1 cellular context compared by ENCODE assay signal in the genomic region with DNA sequence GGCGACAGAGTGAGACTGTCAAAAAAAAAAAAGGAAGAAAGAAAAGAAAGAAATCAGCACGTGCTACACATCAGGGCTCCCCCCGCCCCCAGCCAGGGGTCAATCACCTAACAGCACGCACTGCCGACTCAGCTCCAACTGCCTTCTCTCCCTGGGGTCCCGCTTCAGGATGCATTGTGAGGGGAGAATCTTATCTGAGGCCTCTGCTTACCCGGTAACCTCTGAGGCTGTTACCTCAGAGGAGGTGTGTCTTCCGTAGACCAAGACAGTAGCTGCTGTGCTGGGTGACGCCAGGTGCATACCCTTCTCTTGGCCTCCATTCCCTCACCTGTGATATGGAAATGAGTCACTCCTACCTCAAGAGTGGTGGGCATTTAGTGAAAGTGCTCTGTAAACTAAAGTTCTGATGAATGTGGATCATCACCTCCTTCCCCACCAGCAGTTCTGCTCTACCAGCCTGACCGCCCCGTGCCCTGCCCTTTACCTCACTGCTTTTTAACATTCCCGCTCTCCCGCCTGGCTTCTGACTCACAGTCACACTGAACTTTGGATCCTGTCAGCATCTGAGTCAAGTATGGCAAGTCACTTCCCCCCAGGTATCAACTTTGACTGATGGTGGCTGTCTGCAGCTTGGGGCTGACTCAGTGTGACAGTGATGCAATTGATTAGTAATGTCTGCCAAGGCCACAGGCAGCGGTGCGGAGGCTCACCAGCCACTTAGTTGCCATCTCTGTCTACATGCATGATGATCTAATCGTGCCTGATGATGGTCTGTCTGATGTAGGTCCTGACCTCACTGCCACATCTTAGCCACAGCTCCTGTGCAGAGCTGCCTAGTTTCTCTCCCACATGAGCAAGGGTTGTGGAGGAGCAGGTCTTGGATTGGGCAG.
A peak's percentile ranks its signal among the peaks of the same experiment; 100 is the strongest.
TF ChIP-seq lines count a peak whose summit lies in the region.

No MANE protein-coding gene starts in this region.

TF ChIP-seq in HepG2, 621 proteins besides CTCF, POLR2A, EP300 and RAD21 (continued from another document):
- TF ChIP-seq, protein P1, sequence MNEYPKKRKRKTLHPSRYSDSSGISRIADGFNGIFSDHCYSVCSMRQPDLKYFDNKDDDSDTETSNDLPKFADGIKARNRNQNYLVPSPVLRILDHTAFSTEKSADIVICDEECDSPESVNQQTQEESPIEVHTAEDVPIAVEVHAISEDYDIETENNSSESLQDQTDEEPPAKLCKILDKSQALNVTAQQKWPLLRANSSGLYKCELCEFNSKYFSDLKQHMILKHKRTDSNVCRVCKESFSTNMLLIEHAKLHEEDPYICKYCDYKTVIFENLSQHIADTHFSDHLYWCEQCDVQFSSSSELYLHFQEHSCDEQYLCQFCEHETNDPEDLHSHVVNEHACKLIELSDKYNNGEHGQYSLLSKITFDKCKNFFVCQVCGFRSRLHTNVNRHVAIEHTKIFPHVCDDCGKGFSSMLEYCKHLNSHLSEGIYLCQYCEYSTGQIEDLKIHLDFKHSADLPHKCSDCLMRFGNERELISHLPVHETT (CRISPR knock-in tag; conservative IDR thresholded peaks at IDR 0.05), result no peak
- TF ChIP-seq SRY (CRISPR knock-in tag; IDR thresholded peaks at IDR 0.05) (peak; percentile 78; the same call in 1 of the 2 replicates), ZNF556 (CRISPR knock-in tag; IDR thresholded peaks at IDR 0.05; ENCODE audit: borderline replicate concordance) (peak; percentile 81), ZSCAN21 (CRISPR knock-in tag; IDR thresholded peaks at IDR 0.05; ENCODE audit: borderline replicate concordance) (peak; percentile 22; the same call in 1 of the 2 replicates), ZBTB42 (CRISPR knock-in tag; IDR thresholded peaks at IDR 0.05) (no peak), CBX1 (IDR thresholded peaks at IDR 0.05; ENCODE audit: low read depth) (peak; percentile 94), ATF1 (CRISPR knock-in tag; IDR thresholded peaks at IDR 0.05) (no peak; the same call in 1 of the 2 replicates), MED13 (CRISPR knock-in tag; IDR thresholded peaks at IDR 0.05) (no peak), ATF7 (IDR thresholded peaks at IDR 0.05) (peak; percentile 90), ATF7 (CRISPR knock-in tag; IDR thresholded peaks at IDR 0.05) (no peak; the same call in 1 of the 2 replicates)
- TF ChIP-seq, protein P2, sequence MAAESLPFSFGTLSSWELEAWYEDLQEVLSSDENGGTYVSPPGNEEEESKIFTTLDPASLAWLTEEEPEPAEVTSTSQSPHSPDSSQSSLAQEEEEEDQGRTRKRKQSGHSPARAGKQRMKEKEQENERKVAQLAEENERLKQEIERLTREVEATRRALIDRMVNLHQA (CRISPR knock-in tag; IDR thresholded peaks at IDR 0.05), result no peak
- TF ChIP-seq, protein P3, sequence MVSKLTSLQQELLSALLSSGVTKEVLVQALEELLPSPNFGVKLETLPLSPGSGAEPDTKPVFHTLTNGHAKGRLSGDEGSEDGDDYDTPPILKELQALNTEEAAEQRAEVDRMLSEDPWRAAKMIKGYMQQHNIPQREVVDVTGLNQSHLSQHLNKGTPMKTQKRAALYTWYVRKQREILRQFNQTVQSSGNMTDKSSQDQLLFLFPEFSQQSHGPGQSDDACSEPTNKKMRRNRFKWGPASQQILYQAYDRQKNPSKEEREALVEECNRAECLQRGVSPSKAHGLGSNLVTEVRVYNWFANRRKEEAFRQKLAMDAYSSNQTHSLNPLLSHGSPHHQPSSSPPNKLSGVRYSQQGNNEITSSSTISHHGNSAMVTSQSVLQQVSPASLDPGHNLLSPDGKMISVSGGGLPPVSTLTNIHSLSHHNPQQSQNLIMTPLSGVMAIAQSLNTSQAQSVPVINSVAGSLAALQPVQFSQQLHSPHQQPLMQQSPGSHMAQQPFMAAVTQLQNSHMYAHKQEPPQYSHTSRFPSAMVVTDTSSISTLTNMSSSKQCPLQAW (CRISPR knock-in tag; IDR thresholded peaks at IDR 0.05), result peak; percentile 92; the same call in 1 of the 2 replicates
- TF ChIP-seq, protein P4, sequence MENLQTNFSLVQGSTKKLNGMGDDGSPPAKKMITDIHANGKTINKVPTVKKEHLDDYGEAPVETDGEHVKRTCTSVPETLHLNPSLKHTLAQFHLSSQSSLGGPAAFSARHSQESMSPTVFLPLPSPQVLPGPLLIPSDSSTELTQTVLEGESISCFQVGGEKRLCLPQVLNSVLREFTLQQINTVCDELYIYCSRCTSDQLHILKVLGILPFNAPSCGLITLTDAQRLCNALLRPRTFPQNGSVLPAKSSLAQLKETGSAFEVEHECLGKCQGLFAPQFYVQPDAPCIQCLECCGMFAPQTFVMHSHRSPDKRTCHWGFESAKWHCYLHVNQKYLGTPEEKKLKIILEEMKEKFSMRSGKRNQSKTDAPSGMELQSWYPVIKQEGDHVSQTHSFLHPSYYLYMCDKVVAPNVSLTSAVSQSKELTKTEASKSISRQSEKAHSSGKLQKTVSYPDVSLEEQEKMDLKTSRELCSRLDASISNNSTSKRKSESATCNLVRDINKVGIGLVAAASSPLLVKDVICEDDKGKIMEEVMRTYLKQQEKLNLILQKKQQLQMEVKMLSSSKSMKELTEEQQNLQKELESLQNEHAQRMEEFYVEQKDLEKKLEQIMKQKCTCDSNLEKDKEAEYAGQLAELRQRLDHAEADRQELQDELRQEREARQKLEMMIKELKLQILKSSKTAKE (CRISPR knock-in tag; IDR thresholded peaks at IDR 0.05; ENCODE audit: borderline replicate concordance), result peak; percentile 92
TF ChIP-seq in HepG2: peak in this region for 329.
